ENCODE assay signal across 23 cellular contexts in genomic region chr1:17096584-17096983, GRCh38. TPM values are rescaled to one million over a fixed set of nuclear protein-coding genes. Genes with fewer than 3 reads are reported as not detected.
"Had no signal": no experiment of that assay in that cellular context is flagged by ENCODE, and none has a peak within 500 bp of the region (broad histone marks: within the 10 kb centered on the region; RNA-seq: fewer than 3 reads in every experiment).

No MANE protein-coding gene starts in this region.

- H3K9me3 ChIP-seq: colonic mucosa, lower lobe of right lung, pancreas, thoracic aorta, transverse colon had no signal

- H3K27ac ChIP-seq: colonic mucosa, heart left ventricle, left ventricle myocardium inferior, lower lobe of right lung, neural progenitor cell, pancreas, thoracic aorta, transverse colon had no signal

- H3K36me3 ChIP-seq: colonic mucosa, heart left ventricle, left ventricle myocardium inferior, lower lobe of right lung, neural progenitor cell, pancreas, thoracic aorta had no signal

- H3K4me1 ChIP-seq: colonic mucosa, pancreas had no signal

- H3K4me3 ChIP-seq: colonic mucosa, heart left ventricle, left ventricle myocardium inferior, lower lobe of right lung, neural progenitor cell, pancreas, thoracic aorta, transverse colon had no signal

- DNase-seq: cerebellar nuclear complex; colonic mucosa; dermis blood vessel endothelial cell; effector CD4-positive, alpha-beta T cell; endodermal cell; erythroblast; foreskin melanocyte; heart left ventricle; hypothalamus; left cardiac atrium; left ventricle myocardium inferior; lower lobe of right lung; mesenchymal stem cell; midbrain; occipital lobe; stimulated activated CD4-positive, alpha-beta T cell treated with anti-CD3 and anti-CD28 coated beads, Interleukin-4, amount 100 ng/mL, for 24 hours; transverse colon had no signal

- H3K27me3 ChIP-seq: colonic mucosa, heart left ventricle, neural progenitor cell, pancreas, transverse colon had no signal

- ATAC-seq: heart left ventricle; left cardiac atrium; lower lobe of right lung; natural killer cell treated with Interleukin-12 subunit alpha and Interleukin-12 subunit beta and Interleukin-15 and Interleukin-18, amount 100 ng/mL, for 72 hours; pancreas; stimulated activated memory B cell treated with anti-CD40 and anti-IgM and Interleukin-4, amounts not matched to agents 10 μg/mL and 1 μg/mL and 100 μg/mL, for 72 hours had no signal

RNA-seq across cellular contexts. Expression of gene PADI2, which starts 22.7 kb away (rescaled TPM):
- total RNA-seq: endothelial cell of umbilical vein; natural killer cell treated with Interleukin-12 subunit alpha and Interleukin-12 subunit beta and Interleukin-15 and Interleukin-18, amount 100 ng/mL, for 72 hours had no signal
- polyA plus RNA-seq: endothelial cell of umbilical vein had no signal
